15 cellular contexts compared by ENCODE assay signal in genomic region chr1:43538969-43539368, GRCh38.
"Had no signal": no experiment of that assay in that cellular context is flagged by ENCODE, and none has a peak within 500 bp of the region (broad histone marks: within the 10 kb centered on the region; RNA-seq: fewer than 3 reads in every experiment).

No MANE protein-coding gene starts in this region.

- H3K27ac ChIP-seq: WERI-Rb-1 had no signal

- H3K4me3 Mint-ChIP-seq: activated CD4-positive, alpha-beta memory T cell treated with anti-CD3 and anti-CD28 coated beads for 36 hours; activated naive CD8-positive, alpha-beta T cell; activated T-cell treated with anti-CD3 and anti-CD28 coated beads, Interleukin-2, amount 50 U/mL, for 4 hours; brain; natural killer cell; T-helper 17 cell had no signal

- H3K9me3 Mint-ChIP-seq: activated CD4-positive, alpha-beta memory T cell treated with anti-CD3 and anti-CD28 coated beads for 36 hours; activated T-cell treated with anti-CD3 and anti-CD28 coated beads, Interleukin-2, amount 50 U/mL, for 4 hours; brain; natural killer cell had no signal

- H3K9me3 ChIP-seq: right lobe of liver, thyroid gland, uterus had no signal

- H3K36me3 Mint-ChIP-seq: activated CD4-positive, alpha-beta memory T cell treated with anti-CD3 and anti-CD28 coated beads for 36 hours; activated naive CD8-positive, alpha-beta T cell; natural killer cell had no signal

- H3K27me3 ChIP-seq: right lobe of liver, thyroid gland, uterus had no signal

- H3K36me3 ChIP-seq: right lobe of liver, thyroid gland, uterus had no signal

- DNase-seq: activated CD4-positive, alpha-beta memory T cell treated with anti-CD3 and anti-CD28 coated beads for 36 hours; activated effector memory CD4-positive, alpha-beta T cell treated with Interleukin-2 at 50 U/mL for 16 hours; activated T-cell treated with anti-CD3 and anti-CD28 coated beads, Interleukin-2, amount 50 U/mL, for 4 hours; foreskin fibroblast; hypothalamus; kidney glomerular epithelial cell; mesenchymal stem cell; natural killer cell; T-helper 17 cell; thyroid gland; uterus; WERI-Rb-1 had no signal

- H3K4me3 ChIP-seq: right lobe of liver, thyroid gland, uterus had no signal

- H3K27ac Mint-ChIP-seq: activated CD4-positive, alpha-beta memory T cell treated with anti-CD3 and anti-CD28 coated beads for 36 hours; activated naive CD8-positive, alpha-beta T cell; natural killer cell had no signal

- H3K27me3 Mint-ChIP-seq: activated CD4-positive, alpha-beta memory T cell treated with anti-CD3 and anti-CD28 coated beads for 36 hours; activated naive CD8-positive, alpha-beta T cell; brain had no signal
